In genomic region chr4:145566086-145566708, GRCh38 we compare ENCODE assay signal across 21 cellular contexts.
"Had no signal": no experiment of that assay in that cellular context is flagged by ENCODE, and none has a peak within 500 bp of the region (broad histone marks: within the 10 kb centered on the region; RNA-seq: fewer than 3 reads in every experiment).

No MANE protein-coding gene starts in this region.

- DNase-seq: activated CD4-positive, alpha-beta T cell treated with anti-CD3 and anti-CD28 coated beads, Interleukin-2, amount 10 ng/mL, durations not matched to agents 7 days and 5 days; activated CD4-positive, CD25-positive, alpha-beta regulatory T cell treated with anti-CD3 and anti-CD28 coated beads, Interleukin-2, amount 50 U/mL, for 72 hours; activated CD8-positive, alpha-beta T cell treated with anti-CD3 and anti-CD28 coated beads for 36 hours; activated gamma-delta T cell treated with Interleukin-2 at 50 U/mL for 16 hours; activated T-cell treated with anti-CD3 and anti-CD28 coated beads, Interleukin-2, amount 50 U/mL, for 1 hour; brain microvascular endothelial cell; effector memory CD8-positive, alpha-beta T cell; glutamatergic neuron; immature natural killer cell; spleen; stimulated activated CD4-positive, alpha-beta T cell treated with anti-CD3 and anti-CD28 coated beads, Interleukin-4, amount 100 ng/mL, for 1 hour; stimulated activated naive CD8-positive, alpha-beta T cell treated with anti-CD3 and anti-CD28 coated beads, Interleukin-15, Interleukin-2, amounts not matched to agents 100 U/mL and 50 U/mL, for 24 hours; T-cell; WERI-Rb-1 had no signal

- ATAC-seq: activated CD8-positive, alpha-beta T cell treated with anti-CD3 and anti-CD28 coated beads for 36 hours; activated naive CD4-positive, alpha-beta T cell treated with anti-CD3 and anti-CD28 coated beads, Interleukin-2, amount 50 U/mL, for 72 hours; effector memory CD8-positive, alpha-beta T cell; stimulated activated naive CD8-positive, alpha-beta T cell treated with anti-CD3 and anti-CD28 coated beads, Interleukin-15, Interleukin-2, amounts not matched to agents 100 U/mL and 50 U/mL, for 24 hours; T-cell had no signal

- H2AFZ ChIP-seq: hepatocyte had no signal

- H3K9me3 ChIP-seq: ascending aorta had no signal

- H3K79me2 ChIP-seq: hepatocyte had no signal

- H3K4me1 ChIP-seq: ascending aorta, esophagus muscularis mucosa, spleen had no signal

- H3K27me3 ChIP-seq: ascending aorta, brain microvascular endothelial cell, dorsolateral prefrontal cortex, esophagus muscularis mucosa, hepatocyte, spleen had no signal

- H3K4me3 ChIP-seq: ascending aorta, dorsolateral prefrontal cortex, esophagus muscularis mucosa, hepatocyte, spleen had no signal

- H3K27ac ChIP-seq: ascending aorta, brain microvascular endothelial cell, dorsolateral prefrontal cortex, esophagus muscularis mucosa, hepatocyte, spleen, WERI-Rb-1 had no signal

- H3K36me3 Mint-ChIP-seq: immature natural killer cell, T-cell had no signal

- H3K9me3 Mint-ChIP-seq: T-helper 2 cell treated with Interferon-gamma antibody and Interleukin-4, amounts not matched to agents 5 μg/mL and 100 μg/mL, for 36 hours had no signal

- H3K27ac Mint-ChIP-seq: activated CD4-positive, alpha-beta T cell treated with anti-CD3 and anti-CD28 coated beads, Interleukin-2, amount 10 ng/mL, durations not matched to agents 7 days and 5 days; activated CD8-positive, alpha-beta T cell treated with anti-CD3 and anti-CD28 coated beads for 36 hours; activated naive CD4-positive, alpha-beta T cell treated with anti-CD3 and anti-CD28 coated beads, Interleukin-2, amount 50 U/mL, for 72 hours; effector memory CD8-positive, alpha-beta T cell; immature natural killer cell; nephron; T-cell; T-helper 2 cell treated with Interferon-gamma antibody and Interleukin-4, amounts not matched to agents 5 μg/mL and 100 μg/mL, for 36 hours had no signal

- H3K4me1 Mint-ChIP-seq: activated CD4-positive, alpha-beta T cell treated with anti-CD3 and anti-CD28 coated beads, Interleukin-2, amount 10 ng/mL, durations not matched to agents 7 days and 5 days; immature natural killer cell; nephron; T-cell had no signal

- H3K36me3 ChIP-seq: ascending aorta, brain microvascular endothelial cell, esophagus muscularis mucosa, spleen, WERI-Rb-1 had no signal

- H3K4me2 ChIP-seq: hepatocyte had no signal

- H3K4me3 Mint-ChIP-seq: activated CD4-positive, alpha-beta T cell treated with anti-CD3 and anti-CD28 coated beads, Interleukin-2, amount 10 ng/mL, durations not matched to agents 7 days and 5 days; activated CD8-positive, alpha-beta T cell treated with anti-CD3 and anti-CD28 coated beads for 36 hours; effector memory CD8-positive, alpha-beta T cell; immature natural killer cell; nephron; T-cell; T-helper 2 cell treated with Interferon-gamma antibody and Interleukin-4, amounts not matched to agents 5 μg/mL and 100 μg/mL, for 36 hours had no signal
